ENCODE assay signal across 8 cellular contexts in genomic region chr18:77400561-77400960, GRCh38.
"Had no signal": no experiment of that assay in that cellular context is flagged by ENCODE, and none has a peak within 500 bp of the region (broad histone marks: within the 10 kb centered on the region; RNA-seq: fewer than 3 reads in every experiment).

No MANE protein-coding gene starts in this region.

- ATAC-seq: K562 had no signal

- FAIRE-seq: HTR-8/SVneo, K562 had no signal

- H2AFZ ChIP-seq: GM23248 had no signal

- H3K27ac ChIP-seq: GM23248 had no signal

- H3K9ac ChIP-seq: GM23248 had no signal

- H3K4me3 ChIP-seq: GM23248, K562 had no signal

- DNase-seq: GM23248, GOT3, H7, HCEC 1CT, IMR-90, KG1 had no signal
